In genomic region chr3:75906555-75907112, GRCh38 we compare ENCODE assay signal across 11 cellular contexts.
A peak's percentile ranks its signal among the peaks of the same experiment; 100 is the strongest.
DNase-seq lines count a peak whose midpoint lies in the region; ATAC-seq and TF ChIP-seq lines count a peak whose summit lies in the region.
"Had no signal": no experiment of that assay in that cellular context is flagged by ENCODE, and none has a peak within 500 bp of the region (broad histone marks: within the 10 kb centered on the region; RNA-seq: fewer than 3 reads in every experiment).

No MANE protein-coding gene starts in this region.

- intact Hi-C loops in activated CD4-positive, alpha-beta T cell treated with anti-CD3 and anti-CD28 coated beads for 36 hours (cut with DNase I, micrococcal nuclease) = no loop called here
- intact Hi-C loops in activated CD4-positive, alpha-beta T cell treated with anti-CD3 and anti-CD28 coated beads, Interleukin-2, amount 10 ng/mL, durations not matched to agents 24 days and 14 days (cut with micrococcal nuclease) = no loop called here
- intact Hi-C loops in testis (cut with DNase I; ENCODE audit: low total_unique reads) (no loop called here), esophagus squamous epithelium (cut with DNase I) (no loop called here)
- intact Hi-C loops in activated T-helper 2 cell treated with anti-CD3 and anti-CD28 coated beads, Interferon-gamma antibody, Interleukin-2, Interleukin-4, amounts not matched to agents 10 μg/mL and 5 μg/mL and 100 μg/mL, durations not matched to agents 14 hours and 24 hours and 36 hours (cut with micrococcal nuclease) = no loop called here

- H3K27me3 ChIP-seq in testis (no peaks in the 10 kb centered on the region), esophagus squamous epithelium (peaks cover 0 to 10% (median 0%) of the 10 kb centered on the region in 4 donors)
- H3K27me3 ChIP-seq: BLaER1, tibial artery had no signal

- H3K9me3 ChIP-seq in testis (no peaks in the 10 kb centered on the region), esophagus squamous epithelium (no peaks in the 10 kb centered on the region)
- H3K9me3 ChIP-seq: BLaER1, tibial artery had no signal

- H3K27ac Mint-ChIP-seq in activated CD4-positive, alpha-beta T cell treated with anti-CD3 and anti-CD28 coated beads for 36 hours = no peak overlapping the region
- H3K27ac Mint-ChIP-seq in activated CD4-positive, alpha-beta T cell treated with anti-CD3 and anti-CD28 coated beads, Interleukin-2, amount 10 ng/mL, durations not matched to agents 24 days and 14 days = no peak overlapping the region
- no peak overlapping the region for H3K27ac Mint-ChIP-seq in activated T-helper 2 cell treated with anti-CD3 and anti-CD28 coated beads, Interferon-gamma antibody, Interleukin-2, Interleukin-4, amounts not matched to agents 10 μg/mL and 5 μg/mL and 100 μg/mL, durations not matched to agents 14 hours and 24 hours and 36 hours
- H3K27ac Mint-ChIP-seq: natural killer cell treated with Interleukin-12 subunit alpha and Interleukin-12 subunit beta and Interleukin-15 and Interleukin-18, amount 100 ng/mL, for 72 hours had no signal

- POLR2A ChIA-PET in activated CD4-positive, alpha-beta T cell treated with anti-CD3 and anti-CD28 coated beads for 36 hours (lab: Charles Lee) = no interaction called here

- no peak overlapping the region for H3K4me3 Mint-ChIP-seq in activated CD4-positive, alpha-beta T cell treated with anti-CD3 and anti-CD28 coated beads for 36 hours
- H3K4me3 Mint-ChIP-seq in activated CD4-positive, alpha-beta T cell treated with anti-CD3 and anti-CD28 coated beads, Interleukin-2, amount 10 ng/mL, durations not matched to agents 24 days and 14 days = no peak overlapping the region
- no peak overlapping the region for H3K4me3 Mint-ChIP-seq in activated T-helper 2 cell treated with anti-CD3 and anti-CD28 coated beads, Interferon-gamma antibody, Interleukin-2, Interleukin-4, amounts not matched to agents 10 μg/mL and 5 μg/mL and 100 μg/mL, durations not matched to agents 14 hours and 24 hours and 36 hours (ENCODE audit: low read depth)
- H3K4me3 Mint-ChIP-seq: natural killer cell treated with Interleukin-12 subunit alpha and Interleukin-12 subunit beta and Interleukin-15 and Interleukin-18, amount 100 ng/mL, for 72 hours had no signal

- H3K4me3 ChIP-seq in testis (peak overlapping the region; percentile 47 to 68), esophagus squamous epithelium (peak overlapping the region in 2 of 4 donors; percentile 12 to 17)
- H3K4me3 ChIP-seq: BLaER1, tibial artery had no signal

- DNase-seq in activated CD4-positive, alpha-beta T cell treated with anti-CD3 and anti-CD28 coated beads for 36 hours = peak; percentile 6
- no peak for DNase-seq in activated CD4-positive, alpha-beta T cell treated with anti-CD3 and anti-CD28 coated beads, Interleukin-2, amount 10 ng/mL, durations not matched to agents 24 days and 14 days
- DNase-seq in amniotic epithelial cell (ENCODE audit: low read depth) = peak; percentile 50
- peak; percentile 27 for DNase-seq in inferior parietal cortex (ENCODE audit: extremely low spot score)
- peak; percentile 87 for DNase-seq in testis
- no peak for DNase-seq in esophagus squamous epithelium (lab: John Stamatoyannopoulos, UW)
- no peak for DNase-seq in activated T-helper 2 cell treated with anti-CD3 and anti-CD28 coated beads, Interferon-gamma antibody, Interleukin-2, Interleukin-4, amounts not matched to agents 10 μg/mL and 5 μg/mL and 100 μg/mL, durations not matched to agents 14 hours and 24 hours and 36 hours (ENCODE audit: low spot score)

- H3K27me3 Mint-ChIP-seq in activated CD4-positive, alpha-beta T cell treated with anti-CD3 and anti-CD28 coated beads for 36 hours = peaks cover 11% of the 10 kb centered on the region
- H3K27me3 Mint-ChIP-seq in activated CD4-positive, alpha-beta T cell treated with anti-CD3 and anti-CD28 coated beads, Interleukin-2, amount 10 ng/mL, durations not matched to agents 24 days and 14 days = no peaks in the 10 kb centered on the region
- no peaks in the 10 kb centered on the region for H3K27me3 Mint-ChIP-seq in activated T-helper 2 cell treated with anti-CD3 and anti-CD28 coated beads, Interferon-gamma antibody, Interleukin-2, Interleukin-4, amounts not matched to agents 10 μg/mL and 5 μg/mL and 100 μg/mL, durations not matched to agents 14 hours and 24 hours and 36 hours (ENCODE audit: low read depth)
- H3K27me3 Mint-ChIP-seq: natural killer cell treated with Interleukin-12 subunit alpha and Interleukin-12 subunit beta and Interleukin-15 and Interleukin-18, amount 100 ng/mL, for 72 hours had no signal

- no peaks in the 10 kb centered on the region for H3K4me1 Mint-ChIP-seq in activated CD4-positive, alpha-beta T cell treated with anti-CD3 and anti-CD28 coated beads for 36 hours
- H3K4me1 Mint-ChIP-seq in activated CD4-positive, alpha-beta T cell treated with anti-CD3 and anti-CD28 coated beads, Interleukin-2, amount 10 ng/mL, durations not matched to agents 24 days and 14 days = no peaks in the 10 kb centered on the region
- H3K4me1 Mint-ChIP-seq in activated T-helper 2 cell treated with anti-CD3 and anti-CD28 coated beads, Interferon-gamma antibody, Interleukin-2, Interleukin-4, amounts not matched to agents 10 μg/mL and 5 μg/mL and 100 μg/mL, durations not matched to agents 14 hours and 24 hours and 36 hours (ENCODE audit: low read depth) = no peaks in the 10 kb centered on the region

- H3K36me3 ChIP-seq in testis (ENCODE audit: low read depth, missing control alignments) (no peaks in the 10 kb centered on the region), esophagus squamous epithelium (no peaks in the 10 kb centered on the region)
- H3K36me3 ChIP-seq: BLaER1, tibial artery had no signal

- TF ChIP-seq CTCF in testis (IDR thresholded peaks at IDR 0.05) = no peak
- no peak for TF ChIP-seq CTCF in esophagus squamous epithelium (IDR thresholded peaks at IDR 0.05)

- TF ChIP-seq POLR2A in testis (IDR thresholded peaks at IDR 0.05) (no peak), esophagus squamous epithelium (IDR thresholded peaks at IDR 0.05) (no peak)

- ATAC-seq in activated CD4-positive, alpha-beta T cell treated with anti-CD3 and anti-CD28 coated beads for 36 hours = no peak
- ATAC-seq in HG03354 (IDR thresholded peaks at IDR 0.05; ENCODE audit: poor library complexity, severe bottlenecking, unreplicated experiment) = no peak

- H3K9me3 Mint-ChIP-seq in activated CD4-positive, alpha-beta T cell treated with anti-CD3 and anti-CD28 coated beads for 36 hours (ENCODE audit: low read depth) = peaks cover 6% of the 10 kb centered on the region
- H3K9me3 Mint-ChIP-seq in activated CD4-positive, alpha-beta T cell treated with anti-CD3 and anti-CD28 coated beads, Interleukin-2, amount 10 ng/mL, durations not matched to agents 24 days and 14 days = peaks cover 9% of the 10 kb centered on the region
- peaks cover 11% of the 10 kb centered on the region for H3K9me3 Mint-ChIP-seq in activated T-helper 2 cell treated with anti-CD3 and anti-CD28 coated beads, Interferon-gamma antibody, Interleukin-2, Interleukin-4, amounts not matched to agents 10 μg/mL and 5 μg/mL and 100 μg/mL, durations not matched to agents 14 hours and 24 hours and 36 hours

- CTCF ChIA-PET in activated CD4-positive, alpha-beta T cell treated with anti-CD3 and anti-CD28 coated beads for 36 hours (lab: Charles Lee) = interaction anchor here (0.6 kb wide), 1 partner anchor 384 kb away, joined by 3 read pairs; no protein-coding TSS in a partner anchor

- no peaks in the 10 kb centered on the region for H3K4me1 ChIP-seq in testis
- H3K4me1 ChIP-seq in esophagus squamous epithelium = peaks cover 0 to 9% (median 0%) of the 10 kb centered on the region in 3 donors
- H3K4me1 ChIP-seq: BLaER1 had no signal

- 1 to 3% methylated on average over 6 to 37 of the region's 37 CpGs for WGBS in testis, 2 donors
- 2 to 19% methylated on average over 8 to 25 of the region's 37 CpGs for WGBS in esophagus squamous epithelium, 2 donors

- no peaks in the 10 kb centered on the region for H3K36me3 Mint-ChIP-seq in activated CD4-positive, alpha-beta T cell treated with anti-CD3 and anti-CD28 coated beads for 36 hours (ENCODE audit: low read depth)
- H3K36me3 Mint-ChIP-seq in activated CD4-positive, alpha-beta T cell treated with anti-CD3 and anti-CD28 coated beads, Interleukin-2, amount 10 ng/mL, durations not matched to agents 24 days and 14 days (ENCODE audit: low read depth) = no peaks in the 10 kb centered on the region
- no peaks in the 10 kb centered on the region for H3K36me3 Mint-ChIP-seq in activated T-helper 2 cell treated with anti-CD3 and anti-CD28 coated beads, Interferon-gamma antibody, Interleukin-2, Interleukin-4, amounts not matched to agents 10 μg/mL and 5 μg/mL and 100 μg/mL, durations not matched to agents 14 hours and 24 hours and 36 hours (ENCODE audit: low read depth)

- no peak overlapping the region for H3K27ac ChIP-seq in testis
- H3K27ac ChIP-seq in esophagus squamous epithelium = no peak overlapping the region
- H3K27ac ChIP-seq: BLaER1, tibial artery had no signal

Comparison
In these comparisons a context has a peak if more than half of its experiments do, and no peak if none do; other contexts are left out.
1. DNase-seq: peak in activated CD4-positive, alpha-beta T cell treated with anti-CD3 and anti-CD28 coated beads for 36 hours (single experiment), amniotic epithelial cell (single experiment), inferior parietal cortex (single experiment) and testis (single experiment); none in activated CD4-positive, alpha-beta T cell treated with anti-CD3 and anti-CD28 coated beads, Interleukin-2, amount 10 ng/mL, durations not matched to agents 24 days and 14 days (single experiment), esophagus squamous epithelium (single experiment) and activated T-helper 2 cell treated with anti-CD3 and anti-CD28 coated beads, Interferon-gamma antibody, Interleukin-2, Interleukin-4, amounts not matched to agents 10 μg/mL and 5 μg/mL and 100 μg/mL, durations not matched to agents 14 hours and 24 hours and 36 hours (single experiment).